Comparison of ENCODE assay signal across 1 cellular context in the genomic region with DNA sequence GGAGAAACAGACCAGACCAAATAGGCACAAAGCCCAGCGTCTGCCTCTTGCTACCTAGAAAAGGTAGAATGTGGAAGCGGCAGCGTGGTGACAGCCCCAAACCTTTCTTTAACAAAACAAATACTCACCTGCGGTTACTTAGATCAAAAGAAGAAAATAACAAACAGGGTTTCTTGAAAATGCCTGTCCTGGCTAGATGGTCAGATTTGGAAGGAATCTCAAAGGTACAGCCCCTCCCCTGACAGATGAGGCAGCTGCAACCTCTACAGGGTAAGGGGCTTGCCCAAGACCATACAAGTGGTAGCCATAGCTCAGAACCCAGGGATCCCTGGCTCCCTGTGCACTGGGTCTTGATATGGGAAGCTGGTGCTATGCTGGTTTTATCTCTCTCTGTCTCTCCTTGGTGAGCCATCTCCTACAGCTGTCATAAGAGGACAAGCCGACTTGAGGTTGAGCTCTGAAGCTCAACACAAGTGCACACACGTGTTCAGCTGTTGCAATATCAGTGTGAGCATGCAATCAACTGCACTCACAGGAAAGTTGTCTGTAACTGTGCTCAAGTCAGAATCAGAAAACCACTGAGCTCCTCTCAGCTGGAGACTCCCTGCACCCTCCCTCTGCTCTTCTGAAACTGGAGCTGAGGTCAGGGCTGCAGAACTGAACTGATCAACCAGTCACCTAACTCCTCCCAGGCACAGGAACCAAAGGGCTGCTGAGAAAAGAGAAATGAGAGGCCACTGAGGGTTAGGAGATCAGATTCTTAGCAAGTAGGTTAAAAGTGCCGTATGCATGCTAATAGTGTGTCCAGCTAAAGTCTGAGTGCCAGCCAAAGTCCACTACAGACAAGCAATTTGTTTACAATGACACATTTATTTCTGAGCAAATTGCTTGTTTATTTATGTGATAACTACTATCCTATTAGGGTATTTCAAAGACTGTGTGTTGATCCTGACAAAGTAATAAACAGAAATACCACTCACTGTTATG.
TF ChIP-seq lines count a peak whose summit lies in the region.

No MANE protein-coding gene starts in this region.

TF ChIP-seq in K562, 482 proteins besides CTCF, POLR2A, EP300 and RAD21 (continued from another document and continues in another):
- TF ChIP-seq, protein P1, sequence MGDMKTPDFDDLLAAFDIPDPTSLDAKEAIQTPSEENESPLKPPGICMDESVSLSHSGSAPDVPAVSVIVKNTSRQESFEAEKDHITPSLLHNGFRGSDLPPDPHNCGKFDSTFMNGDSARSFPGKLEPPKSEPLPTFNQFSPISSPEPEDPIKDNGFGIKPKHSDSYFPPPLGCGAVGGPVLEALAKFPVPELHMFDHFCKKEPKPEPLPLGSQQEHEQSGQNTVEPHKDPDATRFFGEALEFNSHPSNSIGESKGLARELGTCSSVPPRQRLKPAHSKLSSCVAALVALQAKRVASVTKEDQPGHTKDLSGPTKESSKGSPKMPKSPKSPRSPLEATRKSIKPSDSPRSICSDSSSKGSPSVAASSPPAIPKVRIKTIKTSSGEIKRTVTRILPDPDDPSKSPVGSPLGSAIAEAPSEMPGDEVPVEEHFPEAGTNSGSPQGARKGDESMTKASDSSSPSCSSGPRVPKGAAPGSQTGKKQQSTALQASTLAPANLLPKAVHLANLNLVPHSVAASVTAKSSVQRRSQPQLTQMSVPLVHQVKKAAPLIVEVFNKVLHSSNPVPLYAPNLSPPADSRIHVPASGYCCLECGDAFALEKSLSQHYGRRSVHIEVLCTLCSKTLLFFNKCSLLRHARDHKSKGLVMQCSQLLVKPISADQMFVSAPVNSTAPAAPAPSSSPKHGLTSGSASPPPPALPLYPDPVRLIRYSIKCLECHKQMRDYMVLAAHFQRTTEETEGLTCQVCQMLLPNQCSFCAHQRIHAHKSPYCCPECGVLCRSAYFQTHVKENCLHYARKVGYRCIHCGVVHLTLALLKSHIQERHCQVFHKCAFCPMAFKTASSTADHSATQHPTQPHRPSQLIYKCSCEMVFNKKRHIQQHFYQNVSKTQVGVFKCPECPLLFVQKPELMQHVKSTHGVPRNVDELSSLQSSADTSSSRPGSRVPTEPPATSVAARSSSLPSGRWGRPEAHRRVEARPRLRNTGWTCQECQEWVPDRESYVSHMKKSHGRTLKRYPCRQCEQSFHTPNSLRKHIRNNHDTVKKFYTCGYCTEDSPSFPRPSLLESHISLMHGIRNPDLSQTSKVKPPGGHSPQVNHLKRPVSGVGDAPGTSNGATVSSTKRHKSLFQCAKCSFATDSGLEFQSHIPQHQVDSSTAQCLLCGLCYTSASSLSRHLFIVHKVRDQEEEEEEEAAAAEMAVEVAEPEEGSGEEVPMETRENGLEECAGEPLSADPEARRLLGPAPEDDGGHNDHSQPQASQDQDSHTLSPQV (IDR thresholded peaks at IDR 0.05) = no peak
- no peak for TF ChIP-seq SIRT6 (IDR thresholded peaks at IDR 0.05; ENCODE audit: low read depth, low read length)
- TF ChIP-seq RBM22 (IDR thresholded peaks at IDR 0.05; ENCODE audit: low read depth, low read length, poor library complexity, severe bottlenecking) = no peak
- TF ChIP-seq ARID1B (IDR thresholded peaks at IDR 0.05) = peak; percentile 40; the same call in 1 of the 2 replicates
- TF ChIP-seq, protein P2, sequence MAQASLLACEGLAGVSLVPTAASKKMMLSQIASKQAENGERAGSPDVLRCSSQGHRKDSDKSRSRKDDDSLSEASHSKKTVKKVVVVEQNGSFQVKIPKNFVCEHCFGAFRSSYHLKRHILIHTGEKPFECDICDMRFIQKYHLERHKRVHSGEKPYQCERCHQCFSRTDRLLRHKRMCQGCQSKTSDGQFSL (CRISPR knock-in tag; IDR thresholded peaks at IDR 0.05) = no peak
- TF ChIP-seq, protein P2 (tag; IDR thresholded peaks at IDR 0.05) = no peak
- peak; percentile 11; the same call in 1 of the 2 replicates for TF ChIP-seq MED1 (CRISPR knock-in tag; IDR thresholded peaks at IDR 0.05; ENCODE audit: borderline replicate concordance)
- TF ChIP-seq ZNF311 (CRISPR knock-in tag; IDR thresholded peaks at IDR 0.05) = no peak
- TF ChIP-seq RFX7 (CRISPR knock-in tag; IDR thresholded peaks at IDR 0.05) = no peak
- TF ChIP-seq MECOM (CRISPR knock-in tag; IDR thresholded peaks at IDR 0.05) = no peak
- TF ChIP-seq SRSF1 (IDR thresholded peaks at IDR 0.05; ENCODE audit: low read depth, low read length) = no peak
- no peak for TF ChIP-seq XRCC3 (IDR thresholded peaks at IDR 0.05)
- no peak for TF ChIP-seq RBM25 (IDR thresholded peaks at IDR 0.05; ENCODE audit: low read depth, low read length, severe bottlenecking)
- TF ChIP-seq BRCA1 (IDR thresholded peaks at IDR 0.05) = no peak
- no peak for TF ChIP-seq BRCA1 (CRISPR knock-in tag; IDR thresholded peaks at IDR 0.05)
- TF ChIP-seq PTBP1 (IDR thresholded peaks at IDR 0.05; ENCODE audit: low read depth, low read length) = no peak
- TF ChIP-seq THRAP3 (IDR thresholded peaks at IDR 0.05; ENCODE audit: borderline replicate concordance) = no peak
- TF ChIP-seq ZNF57 (CRISPR knock-in tag; IDR thresholded peaks at IDR 0.05) = no peak
- TF ChIP-seq, protein P3, sequence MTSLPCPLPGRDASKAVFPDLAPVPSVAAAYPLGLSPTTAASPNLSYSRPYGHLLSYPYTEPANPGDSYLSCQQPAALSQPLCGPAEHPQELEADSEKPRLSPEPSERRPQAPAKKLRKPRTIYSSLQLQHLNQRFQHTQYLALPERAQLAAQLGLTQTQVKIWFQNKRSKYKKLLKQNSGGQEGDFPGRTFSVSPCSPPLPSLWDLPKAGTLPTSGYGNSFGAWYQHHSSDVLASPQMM (CRISPR knock-in tag; IDR thresholded peaks at IDR 0.05) = no peak
- TF ChIP-seq, protein P4, sequence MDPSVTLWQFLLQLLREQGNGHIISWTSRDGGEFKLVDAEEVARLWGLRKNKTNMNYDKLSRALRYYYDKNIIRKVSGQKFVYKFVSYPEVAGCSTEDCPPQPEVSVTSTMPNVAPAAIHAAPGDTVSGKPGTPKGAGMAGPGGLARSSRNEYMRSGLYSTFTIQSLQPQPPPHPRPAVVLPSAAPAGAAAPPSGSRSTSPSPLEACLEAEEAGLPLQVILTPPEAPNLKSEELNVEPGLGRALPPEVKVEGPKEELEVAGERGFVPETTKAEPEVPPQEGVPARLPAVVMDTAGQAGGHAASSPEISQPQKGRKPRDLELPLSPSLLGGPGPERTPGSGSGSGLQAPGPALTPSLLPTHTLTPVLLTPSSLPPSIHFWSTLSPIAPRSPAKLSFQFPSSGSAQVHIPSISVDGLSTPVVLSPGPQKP (CRISPR knock-in tag; IDR thresholded peaks at IDR 0.05) = no peak
- no peak for TF ChIP-seq KLF6 (CRISPR knock-in tag; IDR thresholded peaks at IDR 0.05; ENCODE audit: borderline replicate concordance)
- no peak for TF ChIP-seq FOXJ3 (CRISPR knock-in tag; IDR thresholded peaks at IDR 0.05)
- TF ChIP-seq, protein P5, sequence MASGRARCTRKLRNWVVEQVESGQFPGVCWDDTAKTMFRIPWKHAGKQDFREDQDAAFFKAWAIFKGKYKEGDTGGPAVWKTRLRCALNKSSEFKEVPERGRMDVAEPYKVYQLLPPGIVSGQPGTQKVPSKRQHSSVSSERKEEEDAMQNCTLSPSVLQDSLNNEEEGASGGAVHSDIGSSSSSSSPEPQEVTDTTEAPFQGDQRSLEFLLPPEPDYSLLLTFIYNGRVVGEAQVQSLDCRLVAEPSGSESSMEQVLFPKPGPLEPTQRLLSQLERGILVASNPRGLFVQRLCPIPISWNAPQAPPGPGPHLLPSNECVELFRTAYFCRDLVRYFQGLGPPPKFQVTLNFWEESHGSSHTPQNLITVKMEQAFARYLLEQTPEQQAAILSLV (tag; IDR thresholded peaks at IDR 0.05) = 0 out of 2 replicates have a peak, but pooled peaks have one; percentile 41
- TF ChIP-seq NFIC (IDR thresholded peaks at IDR 0.05) = no peak
- TF ChIP-seq ARHGAP35 (IDR thresholded peaks at IDR 0.05; ENCODE audit: partially characterized antibody) = no peak
- no peak for TF ChIP-seq POLR3G (IDR thresholded peaks at IDR 0.05; ENCODE audit: extremely low read depth, insufficient read length, insufficient replicate concordance)
- no peak for TF ChIP-seq E2F3 (CRISPR knock-in tag; IDR thresholded peaks at IDR 0.05)
- TF ChIP-seq STAT5A (IDR thresholded peaks at IDR 0.05; ENCODE audit: borderline replicate concordance, low read length) = no peak
- TF ChIP-seq, protein P6, sequence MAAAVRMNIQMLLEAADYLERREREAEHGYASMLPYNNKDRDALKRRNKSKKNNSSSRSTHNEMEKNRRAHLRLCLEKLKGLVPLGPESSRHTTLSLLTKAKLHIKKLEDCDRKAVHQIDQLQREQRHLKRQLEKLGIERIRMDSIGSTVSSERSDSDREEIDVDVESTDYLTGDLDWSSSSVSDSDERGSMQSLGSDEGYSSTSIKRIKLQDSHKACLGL (CRISPR knock-in tag; IDR thresholded peaks at IDR 0.05; ENCODE audit: borderline replicate concordance, poor library complexity, severe bottlenecking) = no peak
- TF ChIP-seq ZC3H8 (IDR thresholded peaks at IDR 0.05) = no peak
- TF ChIP-seq BCOR (IDR thresholded peaks at IDR 0.05) = no peak
- TF ChIP-seq ZFPM2 (CRISPR knock-in tag; IDR thresholded peaks at IDR 0.05) = no peak
- no peak for TF ChIP-seq CHD1 (IDR thresholded peaks at IDR 0.05; ENCODE audit: low read length)
- no peak for TF ChIP-seq TCFL5 (CRISPR knock-in tag; conservative IDR thresholded peaks at IDR 0.05)
- TF ChIP-seq MAFG (tag; conservative IDR thresholded peaks at IDR 0.05) = no peak
- no peak for TF ChIP-seq ZNF717 (CRISPR knock-in tag; IDR thresholded peaks at IDR 0.05)
- no peak for TF ChIP-seq KDM1A (IDR thresholded peaks at IDR 0.05)
- TF ChIP-seq, protein P7, sequence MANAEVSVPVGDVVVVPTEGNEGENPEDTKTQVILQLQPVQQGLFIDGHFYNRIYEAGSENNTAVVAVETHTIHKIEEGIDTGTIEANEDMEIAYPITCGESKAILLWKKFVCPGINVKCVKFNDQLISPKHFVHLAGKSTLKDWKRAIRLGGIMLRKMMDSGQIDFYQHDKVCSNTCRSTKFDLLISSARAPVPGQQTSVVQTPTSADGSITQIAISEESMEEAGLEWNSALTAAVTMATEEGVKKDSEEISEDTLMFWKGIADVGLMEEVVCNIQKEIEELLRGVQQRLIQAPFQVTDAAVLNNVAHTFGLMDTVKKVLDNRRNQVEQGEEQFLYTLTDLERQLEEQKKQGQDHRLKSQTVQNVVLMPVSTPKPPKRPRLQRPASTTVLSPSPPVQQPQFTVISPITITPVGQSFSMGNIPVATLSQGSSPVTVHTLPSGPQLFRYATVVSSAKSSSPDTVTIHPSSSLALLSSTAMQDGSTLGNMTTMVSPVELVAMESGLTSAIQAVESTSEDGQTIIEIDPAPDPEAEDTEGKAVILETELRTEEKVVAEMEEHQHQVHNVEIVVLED (CRISPR knock-in tag; IDR thresholded peaks at IDR 0.05) = no peak
- TF ChIP-seq CHCHD3 (CRISPR knock-in tag; IDR thresholded peaks at IDR 0.05) = no peak
- TF ChIP-seq C11orf30 (IDR thresholded peaks at IDR 0.05; ENCODE audit: low read depth) = no peak
- TF ChIP-seq SMARCE1 (IDR thresholded peaks at IDR 0.05) = no peak; the same call in 1 of the 2 replicates
- no peak for TF ChIP-seq TSC22D4 (tag; IDR thresholded peaks at IDR 0.05)
- TF ChIP-seq, protein P8, sequence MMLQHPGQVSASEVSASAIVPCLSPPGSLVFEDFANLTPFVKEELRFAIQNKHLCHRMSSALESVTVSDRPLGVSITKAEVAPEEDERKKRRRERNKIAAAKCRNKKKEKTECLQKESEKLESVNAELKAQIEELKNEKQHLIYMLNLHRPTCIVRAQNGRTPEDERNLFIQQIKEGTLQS (IDR thresholded peaks at IDR 0.05) = peak; percentile 78
- TF ChIP-seq, protein P8 (CRISPR knock-in tag; conservative IDR thresholded peaks at IDR 0.05) = no peak
- TF ChIP-seq, protein P9, sequence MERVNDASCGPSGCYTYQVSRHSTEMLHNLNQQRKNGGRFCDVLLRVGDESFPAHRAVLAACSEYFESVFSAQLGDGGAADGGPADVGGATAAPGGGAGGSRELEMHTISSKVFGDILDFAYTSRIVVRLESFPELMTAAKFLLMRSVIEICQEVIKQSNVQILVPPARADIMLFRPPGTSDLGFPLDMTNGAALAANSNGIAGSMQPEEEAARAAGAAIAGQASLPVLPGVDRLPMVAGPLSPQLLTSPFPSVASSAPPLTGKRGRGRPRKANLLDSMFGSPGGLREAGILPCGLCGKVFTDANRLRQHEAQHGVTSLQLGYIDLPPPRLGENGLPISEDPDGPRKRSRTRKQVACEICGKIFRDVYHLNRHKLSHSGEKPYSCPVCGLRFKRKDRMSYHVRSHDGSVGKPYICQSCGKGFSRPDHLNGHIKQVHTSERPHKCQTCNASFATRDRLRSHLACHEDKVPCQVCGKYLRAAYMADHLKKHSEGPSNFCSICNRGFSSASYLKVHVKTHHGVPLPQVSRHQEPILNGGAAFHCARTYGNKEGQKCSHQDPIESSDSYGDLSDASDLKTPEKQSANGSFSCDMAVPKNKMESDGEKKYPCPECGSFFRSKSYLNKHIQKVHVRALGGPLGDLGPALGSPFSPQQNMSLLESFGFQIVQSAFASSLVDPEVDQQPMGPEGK (CRISPR knock-in tag; IDR thresholded peaks at IDR 0.05; ENCODE audit: borderline replicate concordance) = no peak
- TF ChIP-seq, protein P10, sequence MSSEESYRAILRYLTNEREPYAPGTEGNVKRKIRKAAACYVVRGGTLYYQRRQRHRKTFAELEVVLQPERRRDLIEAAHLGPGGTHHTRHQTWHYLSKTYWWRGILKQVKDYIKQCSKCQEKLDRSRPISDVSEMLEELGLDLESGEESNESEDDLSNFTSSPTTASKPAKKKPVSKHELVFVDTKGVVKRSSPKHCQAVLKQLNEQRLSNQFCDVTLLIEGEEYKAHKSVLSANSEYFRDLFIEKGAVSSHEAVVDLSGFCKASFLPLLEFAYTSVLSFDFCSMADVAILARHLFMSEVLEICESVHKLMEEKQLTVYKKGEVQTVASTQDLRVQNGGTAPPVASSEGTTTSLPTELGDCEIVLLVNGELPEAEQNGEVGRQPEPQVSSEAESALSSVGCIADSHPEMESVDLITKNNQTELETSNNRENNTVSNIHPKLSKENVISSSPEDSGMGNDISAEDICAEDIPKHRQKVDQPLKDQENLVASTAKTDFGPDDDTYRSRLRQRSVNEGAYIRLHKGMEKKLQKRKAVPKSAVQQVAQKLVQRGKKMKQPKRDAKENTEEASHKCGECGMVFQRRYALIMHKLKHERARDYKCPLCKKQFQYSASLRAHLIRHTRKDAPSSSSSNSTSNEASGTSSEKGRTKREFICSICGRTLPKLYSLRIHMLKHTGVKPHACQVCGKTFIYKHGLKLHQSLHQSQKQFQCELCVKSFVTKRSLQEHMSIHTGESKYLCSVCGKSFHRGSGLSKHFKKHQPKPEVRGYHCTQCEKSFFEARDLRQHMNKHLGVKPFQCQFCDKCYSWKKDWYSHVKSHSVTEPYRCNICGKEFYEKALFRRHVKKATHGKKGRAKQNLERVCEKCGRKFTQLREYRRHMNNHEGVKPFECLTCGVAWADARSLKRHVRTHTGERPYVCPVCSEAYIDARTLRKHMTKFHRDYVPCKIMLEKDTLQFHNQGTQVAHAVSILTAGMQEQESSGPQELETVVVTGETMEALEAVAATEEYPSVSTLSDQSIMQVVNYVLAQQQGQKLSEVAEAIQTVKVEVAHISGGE (CRISPR knock-in tag; IDR thresholded peaks at IDR 0.05) = no peak
- TF ChIP-seq HDAC3 (IDR thresholded peaks at IDR 0.05; ENCODE audit: borderline replicate concordance, partially characterized antibody) = no peak
